Comparison of ENCODE assay signal across 1 cellular context in genomic region chr12:68841175-68841574, GRCh38.
A peak's percentile ranks its signal among the peaks of the same experiment; 100 is the strongest.
TF ChIP-seq lines count a peak whose summit lies in the region.

No MANE protein-coding gene starts in this region.

TF ChIP-seq in GM12891, 5 proteins besides CTCF, POLR2A, EP300 and RAD21:
- TF ChIP-seq POLR2AphosphoS5 (IDR thresholded peaks at IDR 0.05; ENCODE audit: low read depth, low read length), result 0 out of 2 replicates have a peak, but pooled peaks have one; percentile 7
TF ChIP-seq in GM12891: peak in this region for 1; not testable (repeated sequence) for 4.
